ENCODE assay signal across 12 cellular contexts in the genomic region with DNA sequence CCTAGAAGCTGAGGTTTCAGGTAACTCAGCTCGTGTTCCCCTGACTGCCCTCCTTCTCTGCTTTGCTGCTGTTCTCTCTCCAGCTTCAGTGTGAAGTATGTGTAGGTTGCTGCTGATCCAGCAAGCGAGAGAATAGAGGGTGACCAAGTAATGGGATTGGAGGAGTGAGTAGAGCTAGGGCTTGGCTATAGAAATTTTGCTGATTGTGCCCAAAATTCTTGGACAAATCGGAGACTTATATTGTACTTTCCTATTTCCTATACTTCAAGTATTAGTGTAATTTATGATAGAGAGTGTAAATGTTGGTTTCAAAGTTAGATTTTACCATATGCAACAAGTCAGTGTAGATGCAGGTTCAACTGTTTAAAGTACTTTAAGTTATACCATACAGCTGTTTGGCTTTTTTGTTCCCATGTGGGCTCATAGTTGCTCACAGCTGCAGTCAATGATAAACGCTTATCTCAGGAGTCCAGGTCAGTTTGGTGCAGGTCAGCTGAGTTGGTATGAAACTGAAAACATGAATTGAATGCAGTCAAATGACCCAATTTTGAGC.
DNase-seq lines count a peak whose midpoint lies in the region; ATAC-seq and TF ChIP-seq lines count a peak whose summit lies in the region.
"Had no signal": no experiment of that assay in that cellular context is flagged by ENCODE, and none has a peak within 500 bp of the region (broad histone marks: within the 10 kb centered on the region; RNA-seq: fewer than 3 reads in every experiment).

No MANE protein-coding gene starts in this region.

- H3K36me3 ChIP-seq in endocrine pancreas (ENCODE audit: control insufficient read depth, insufficient read depth, low read length): no peaks in the 10 kb centered on the region

- H3K4me1 ChIP-seq in endocrine pancreas (ENCODE audit: control insufficient read depth, insufficient read depth, low read length): peaks cover 21% of the 10 kb centered on the region

- no peaks in the 10 kb centered on the region for H3K27me3 ChIP-seq in endocrine pancreas (ENCODE audit: control insufficient read depth, insufficient read depth, low read length)

- no peaks in the 10 kb centered on the region for H3K9me3 ChIP-seq in endocrine pancreas (ENCODE audit: control insufficient read depth, low read length)

- ATAC-seq in GM21390 (IDR thresholded peaks at IDR 0.05; ENCODE audit: unreplicated experiment) (peak; percentile 46), HG03159 (IDR thresholded peaks at IDR 0.05; ENCODE audit: unreplicated experiment) (peak; percentile 59)

- no peak overlapping the region for H3K9ac ChIP-seq in endocrine pancreas (ENCODE audit: control insufficient read depth, insufficient read depth, low read length)

- TF ChIP-seq CTCF in GM13976 (IDR thresholded peaks at IDR 0.05; ENCODE audit: borderline replicate concordance, control extremely low read depth, extremely low read depth, insufficient read depth, missing control alignments): no peak
- no peak for TF ChIP-seq CTCF in GM20000 (IDR thresholded peaks at IDR 0.05; ENCODE audit: extremely low read depth, missing control alignments)

- peak overlapping the region; percentile 40 for H3K4me3 ChIP-seq in endocrine pancreas (ENCODE audit: control insufficient read depth, insufficient read depth, low read length)
- H3K4me3 ChIP-seq: lung, PC-9 had no signal

- in situ Hi-C loops in GM13976 (cut with MboI; ENCODE audit: low sequenced_read_pairs, unreplicated experiment): no loop called here

- DNase-seq in GM13976 (ENCODE audit: low spot score) (peak; percentile 16), MV-4-11 (lab: John Stamatoyannopoulos, UW) (no peak), GM20000 (ENCODE audit: low spot score) (no peak), KG1 (lab: John Stamatoyannopoulos, UW) (no peak), EL (no peak)
- DNase-seq: foreskin melanocyte, NCI-H1092, PC-9 had no signal
